In the genomic region with DNA sequence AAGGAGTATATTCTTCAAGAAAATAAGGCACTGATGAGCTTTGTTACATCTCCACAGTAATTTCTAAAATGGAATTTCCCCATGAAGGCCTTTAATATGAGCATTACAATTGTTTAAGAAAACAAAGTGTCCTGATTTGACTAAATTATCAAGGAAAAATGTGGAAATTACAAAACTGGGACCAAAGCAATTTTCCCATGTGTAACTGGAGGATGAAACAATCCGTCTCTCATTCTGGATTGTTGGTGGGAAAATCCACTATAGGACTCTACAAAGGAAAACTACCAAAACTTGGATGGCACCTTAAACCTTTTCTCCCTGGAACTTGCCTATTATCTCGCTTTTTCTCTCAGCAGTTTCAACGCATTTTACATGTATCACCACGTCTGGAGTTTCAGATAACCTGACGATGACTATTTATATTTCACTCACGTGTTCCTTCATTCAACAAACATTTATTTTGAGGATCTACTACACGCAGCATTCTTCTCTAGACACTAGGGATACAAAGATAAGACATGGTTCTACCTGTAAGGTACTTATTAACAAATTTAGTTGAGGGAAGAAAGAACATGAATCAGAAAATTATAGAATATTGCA, we compare ENCODE assay signal across 1 cellular context.
TF ChIP-seq lines count a peak whose summit lies in the region.

No MANE protein-coding gene starts in this region.

TF ChIP-seq in GM23338, 12 proteins besides CTCF, POLR2A, EP300 and RAD21 (continued from another document):
- TF ChIP-seq ZNF462 (CRISPR knock-in tag; IDR thresholded peaks at IDR 0.05), result no peak
- TF ChIP-seq REST (IDR thresholded peaks at IDR 0.05; ENCODE audit: unreplicated experiment), result no peak
- no peak for TF ChIP-seq CREB1 (CRISPR knock-in tag; IDR thresholded peaks at IDR 0.05; ENCODE audit: low read depth)
- TF ChIP-seq ZNF331 (CRISPR knock-in tag; IDR thresholded peaks at IDR 0.05; ENCODE audit: low read depth), result no peak
- no peak for TF ChIP-seq ETS1 (IDR thresholded peaks at IDR 0.05)
- TF ChIP-seq NANOG (IDR thresholded peaks at IDR 0.05; ENCODE audit: borderline replicate concordance), result no peak
- no peak for TF ChIP-seq EZH2phosphoT487 (IDR thresholded peaks at IDR 0.05; ENCODE audit: unreplicated experiment)
